Comparison of ENCODE assay signal across 2 cellular contexts in the genomic region with DNA sequence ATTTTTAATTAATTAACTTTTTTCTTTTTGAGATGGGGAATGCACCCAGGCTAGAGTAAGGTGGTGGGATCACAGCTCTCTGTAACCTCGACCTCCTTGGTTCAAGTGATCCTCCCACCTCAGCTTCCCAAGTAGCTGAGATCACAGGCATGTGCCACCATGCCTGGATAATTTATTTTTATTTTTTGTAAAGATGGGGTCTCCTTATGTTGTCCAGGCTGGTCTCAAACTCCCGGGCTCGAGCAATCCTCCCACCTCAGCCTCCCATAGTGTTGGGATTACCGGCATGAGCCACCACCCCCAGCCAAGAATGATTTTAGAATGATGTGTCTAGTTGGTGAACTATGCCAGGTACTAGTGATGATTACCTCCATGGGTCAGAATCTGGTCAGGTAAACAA.
TF ChIP-seq lines count a peak whose summit lies in the region.

No MANE protein-coding gene starts in this region.

TF ChIP-seq in GM23338, 12 proteins besides CTCF, POLR2A, EP300 and RAD21:
- TF ChIP-seq STAT1 (IDR thresholded peaks at IDR 0.05; ENCODE audit: unreplicated experiment) (no peak), CREB1 (CRISPR knock-in tag; IDR thresholded peaks at IDR 0.05; ENCODE audit: low read depth) (no peak), EZH2 (IDR thresholded peaks at IDR 0.05; ENCODE audit: low read depth, unreplicated experiment) (no peak)
TF ChIP-seq in GM23338: peak in this region for 0.

TF ChIP-seq in K562, 482 proteins besides CTCF, POLR2A, EP300 and RAD21:
- TF ChIP-seq IRF2 (CRISPR knock-in tag; IDR thresholded peaks at IDR 0.05), result no peak
- TF ChIP-seq, protein P1, sequence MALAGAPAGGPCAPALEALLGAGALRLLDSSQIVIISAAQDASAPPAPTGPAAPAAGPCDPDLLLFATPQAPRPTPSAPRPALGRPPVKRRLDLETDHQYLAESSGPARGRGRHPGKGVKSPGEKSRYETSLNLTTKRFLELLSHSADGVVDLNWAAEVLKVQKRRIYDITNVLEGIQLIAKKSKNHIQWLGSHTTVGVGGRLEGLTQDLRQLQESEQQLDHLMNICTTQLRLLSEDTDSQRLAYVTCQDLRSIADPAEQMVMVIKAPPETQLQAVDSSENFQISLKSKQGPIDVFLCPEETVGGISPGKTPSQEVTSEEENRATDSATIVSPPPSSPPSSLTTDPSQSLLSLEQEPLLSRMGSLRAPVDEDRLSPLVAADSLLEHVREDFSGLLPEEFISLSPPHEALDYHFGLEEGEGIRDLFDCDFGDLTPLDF (CRISPR knock-in tag; IDR thresholded peaks at IDR 0.05), result no peak
- no peak for TF ChIP-seq ZFP36 (IDR thresholded peaks at IDR 0.05; ENCODE audit: low read depth, low read length, partially characterized antibody)
- TF ChIP-seq, protein P2, sequence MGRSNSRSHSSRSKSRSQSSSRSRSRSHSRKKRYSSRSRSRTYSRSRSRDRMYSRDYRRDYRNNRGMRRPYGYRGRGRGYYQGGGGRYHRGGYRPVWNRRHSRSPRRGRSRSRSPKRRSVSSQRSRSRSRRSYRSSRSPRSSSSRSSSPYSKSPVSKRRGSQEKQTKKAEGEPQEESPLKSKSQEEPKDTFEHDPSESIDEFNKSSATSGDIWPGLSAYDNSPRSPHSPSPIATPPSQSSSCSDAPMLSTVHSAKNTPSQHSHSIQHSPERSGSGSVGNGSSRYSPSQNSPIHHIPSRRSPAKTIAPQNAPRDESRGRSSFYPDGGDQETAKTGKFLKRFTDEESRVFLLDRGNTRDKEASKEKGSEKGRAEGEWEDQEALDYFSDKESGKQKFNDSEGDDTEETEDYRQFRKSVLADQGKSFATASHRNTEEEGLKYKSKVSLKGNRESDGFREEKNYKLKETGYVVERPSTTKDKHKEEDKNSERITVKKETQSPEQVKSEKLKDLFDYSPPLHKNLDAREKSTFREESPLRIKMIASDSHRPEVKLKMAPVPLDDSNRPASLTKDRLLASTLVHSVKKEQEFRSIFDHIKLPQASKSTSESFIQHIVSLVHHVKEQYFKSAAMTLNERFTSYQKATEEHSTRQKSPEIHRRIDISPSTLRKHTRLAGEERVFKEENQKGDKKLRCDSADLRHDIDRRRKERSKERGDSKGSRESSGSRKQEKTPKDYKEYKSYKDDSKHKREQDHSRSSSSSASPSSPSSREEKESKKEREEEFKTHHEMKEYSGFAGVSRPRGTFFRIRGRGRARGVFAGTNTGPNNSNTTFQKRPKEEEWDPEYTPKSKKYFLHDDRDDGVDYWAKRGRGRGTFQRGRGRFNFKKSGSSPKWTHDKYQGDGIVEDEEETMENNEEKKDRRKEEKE (IDR thresholded peaks at IDR 0.05; ENCODE audit: borderline replicate concordance in 1 of 2, control insufficient read depth in 1 of 2, low read depth in 2 of 2, low read length in 1 of 2), result no peak
